Comparison of ENCODE assay signal across 8 cellular contexts in the genomic region with DNA sequence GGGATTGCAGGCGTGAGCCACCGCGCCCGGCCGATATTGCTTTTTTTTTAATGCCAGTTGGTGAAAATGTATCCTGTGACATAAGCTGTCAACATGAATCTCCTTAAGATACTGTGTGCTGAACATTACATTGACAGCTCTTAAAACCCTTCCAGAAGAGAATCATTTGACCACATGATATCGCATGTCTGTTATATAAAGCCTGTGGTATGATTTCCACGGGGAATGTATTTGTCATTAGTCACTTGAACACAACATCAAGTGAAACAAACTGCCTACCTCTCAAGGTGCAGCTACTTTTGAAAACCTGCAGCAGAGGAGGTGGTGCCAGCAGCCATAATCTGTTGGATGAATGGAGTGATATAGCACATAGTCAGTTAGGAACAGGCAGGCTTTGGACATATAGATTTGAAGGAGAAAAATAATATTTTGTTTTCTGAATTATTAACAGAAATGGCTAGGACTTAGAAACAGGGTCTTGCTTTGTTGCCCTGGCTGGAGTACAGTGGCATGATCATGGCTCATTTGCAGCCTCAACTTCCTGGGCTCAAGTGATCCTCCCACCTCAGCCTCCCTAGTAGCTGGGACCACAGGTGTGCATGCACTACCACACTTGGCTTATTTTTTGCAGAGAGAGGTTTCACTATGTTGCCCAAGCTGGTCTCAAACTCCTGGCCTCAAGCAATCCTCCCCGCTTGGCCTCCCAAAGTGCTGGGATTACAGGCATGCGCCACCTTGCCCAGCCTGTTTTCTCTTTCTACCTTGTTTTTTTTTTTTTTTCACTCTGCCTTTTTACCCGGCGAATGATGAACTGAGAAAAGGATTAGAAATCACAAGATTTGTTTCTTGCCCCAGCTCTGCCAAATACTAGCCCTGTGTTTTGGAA.
DNase-seq lines count a peak whose midpoint lies in the region; ATAC-seq and TF ChIP-seq lines count a peak whose summit lies in the region.

No MANE protein-coding gene starts in this region.

- H3K9me3 Mint-ChIP-seq in GM23338 (no peaks in the 10 kb centered on the region), activated B cell treated with CpG ODN at 0.5 μM for 24 hours (no peaks in the 10 kb centered on the region)

- no peaks in the 10 kb centered on the region for H3F3A ChIP-seq in GM23338 (replicated peaks; ENCODE audit: low read depth)

- POLR2A ChIA-PET in AG04449 (lab: Yijun Ruan, JAX) = no interaction called here
- POLR2A ChIA-PET in activated B cell treated with CpG ODN at 0.5 μM for 24 hours (lab: Charles Lee) = interaction anchor here (0.6 to 3.2 kb wide), 9 partner anchors 9 to 448 kb away, joined by 3 to 12 read pairs (median 4); a partner anchor contains a TSS

- H3K9me2 ChIP-seq in GM23338 (ENCODE audit: insufficient read depth) = no peaks in the 10 kb centered on the region

- no peaks in the 10 kb centered on the region for H4K20me1 ChIP-seq in GM23338 (replicated peaks; ENCODE audit: insufficient read depth)

- H3K27me3 Mint-ChIP-seq in GM23338 (ENCODE audit: insufficient read depth, low read depth, poor library complexity) (peaks cover 2% of the 10 kb centered on the region), activated B cell treated with CpG ODN at 0.5 μM for 24 hours (no peaks in the 10 kb centered on the region)

- H3K36me3 ChIP-seq in GM23338 (ENCODE audit: insufficient read depth) = 0 out of 2 replicates have a peak, but pooled peaks cover 4% of the 10 kb centered on the region
- H3K36me3 ChIP-seq in kidney epithelial cell (ENCODE audit: control insufficient read depth, insufficient read depth, low read length) = no peaks in the 10 kb centered on the region
- no peaks in the 10 kb centered on the region for H3K36me3 ChIP-seq in thoracic aorta

- H3K4me3 Mint-ChIP-seq in GM23338 (no peak overlapping the region), activated B cell treated with CpG ODN at 0.5 μM for 24 hours (peak overlapping the region; percentile 56)

- CTCF ChIA-PET in AG04449 (lab: Yijun Ruan, JAX) = interaction anchor here (0.9 to 1.2 kb wide), 2 partner anchors 17 to 37 kb away, joined by 3 to 4 read pairs; no protein-coding TSS in a partner anchor
- CTCF ChIA-PET in activated B cell treated with CpG ODN at 0.5 μM for 24 hours (lab: Charles Lee) = interaction anchor here (0.5 to 0.7 kb wide), 2 partner anchors 96 to 111 kb away, joined by 3 read pairs; no protein-coding TSS in a partner anchor

- H3K4me1 ChIP-seq in GM23338 (ENCODE audit: insufficient read depth) = peaks cover 5% of the 10 kb centered on the region
- peaks cover 6 to 16% of the 10 kb centered on the region in 2 donors for H3K4me1 ChIP-seq in thoracic aorta (ENCODE audit: control insufficient read depth in 1 of 2, low read depth in 2 of 2)

- DNase-seq in AG04449 (ENCODE audit: low read depth, low spot score) = no peak
- DNase-seq in GM23338 (ENCODE audit: low spot score) = no peak
- DNase-seq in activated B cell treated with CpG ODN at 0.5 μM for 24 hours = no peak
- no peak for DNase-seq in kidney epithelial cell (ENCODE audit: low read depth)
- DNase-seq in thoracic aorta (ENCODE audit: low spot score) = no peak
- no peak for DNase-seq in NCI-H2107 treated with DMSO at 0.1 percent for 48 hours (lab: John Stamatoyannopoulos, UW; ENCODE audit: unreplicated experiment)
- no peak for DNase-seq in CD1c-positive myeloid dendritic cell (ENCODE audit: extremely low spot score)
- DNase-seq in NCI-H345 (lab: John Stamatoyannopoulos, UW) = no peak

- no peaks in the 10 kb centered on the region for H3K9me3 ChIP-seq in thoracic aorta

- H3K4me2 ChIP-seq in GM23338 = no peak overlapping the region

- peaks cover 19% of the 10 kb centered on the region; the same call in 2 of the 3 replicates for H3K36me3 Mint-ChIP-seq in GM23338 (ENCODE audit: low read depth)
- H3K36me3 Mint-ChIP-seq in activated B cell treated with CpG ODN at 0.5 μM for 24 hours (ENCODE audit: low read depth) = peaks cover 22% of the 10 kb centered on the region

- H3K27ac ChIP-seq in GM23338 (ENCODE audit: low read depth) (peak overlapping the region; percentile 1; the same call in 1 of the 2 replicates), thoracic aorta (peak overlapping the region; percentile 55 to 65)

- H3K27me3 ChIP-seq in GM23338 (ENCODE audit: insufficient read depth) (no peaks in the 10 kb centered on the region), kidney epithelial cell (ENCODE audit: control insufficient read depth, insufficient read depth, low read length) (no peaks in the 10 kb centered on the region), thoracic aorta (replicated peaks; ENCODE audit: insufficient read depth) (no peaks in the 10 kb centered on the region)

- H3K4me3 ChIP-seq in AG04449 (ENCODE audit: low read depth, low read length) (peak overlapping the region; percentile 41), GM23338 (no peak overlapping the region), kidney epithelial cell (ENCODE audit: low read depth, low read length) (peak overlapping the region; percentile 11), thoracic aorta (peak overlapping the region; percentile 69)

- intact Hi-C loops in activated B cell treated with CpG ODN at 0.5 μM for 24 hours (cut with micrococcal nuclease) = loop anchor here (5.0 kb wide), 1 partner anchor 69 kb away; a partner anchor contains a TSS

- no peak overlapping the region for H2AFZ ChIP-seq in GM23338

- no peaks in the 10 kb centered on the region for H3K79me2 ChIP-seq in GM23338 (replicated peaks; ENCODE audit: insufficient read depth)

- ATAC-seq in GM23338 = no peak
- no peak for ATAC-seq in activated B cell treated with CpG ODN at 0.5 μM for 24 hours (ENCODE audit: low read depth)
- no peak for ATAC-seq in thoracic aorta (ENCODE audit: insufficient number of reproducible peaks, low FRiP score, low read depth)

- H3K4me1 Mint-ChIP-seq in GM23338 (peaks cover 15% of the 10 kb centered on the region), activated B cell treated with CpG ODN at 0.5 μM for 24 hours (peaks cover 21% of the 10 kb centered on the region)

- peak overlapping the region; percentile 96 for H3K27ac Mint-ChIP-seq in GM23338
- H3K27ac Mint-ChIP-seq in activated B cell treated with CpG ODN at 0.5 μM for 24 hours = peak overlapping the region; percentile 81

- TF ChIP-seq CTCF in AG04449 (IDR thresholded peaks at IDR 0.05; ENCODE audit: insufficient read depth, low read length, missing control alignments) (no peak), GM23338 (conservative IDR thresholded peaks at IDR 0.05; ENCODE audit: low read depth in 2 of 2) (no peak), activated B cell treated with CpG ODN at 0.5 μM for 24 hours (IDR thresholded peaks at IDR 0.05) (no peak), kidney epithelial cell (IDR thresholded peaks at IDR 0.05; ENCODE audit: insufficient read depth, low read length, poor library complexity, severe bottlenecking) (no peak), thoracic aorta (IDR thresholded peaks at IDR 0.05) (no peak)

TF ChIP-seq in GM23338, 12 proteins besides CTCF, POLR2A, EP300 and RAD21 (continues in another document):
- TF ChIP-seq, protein P1, sequence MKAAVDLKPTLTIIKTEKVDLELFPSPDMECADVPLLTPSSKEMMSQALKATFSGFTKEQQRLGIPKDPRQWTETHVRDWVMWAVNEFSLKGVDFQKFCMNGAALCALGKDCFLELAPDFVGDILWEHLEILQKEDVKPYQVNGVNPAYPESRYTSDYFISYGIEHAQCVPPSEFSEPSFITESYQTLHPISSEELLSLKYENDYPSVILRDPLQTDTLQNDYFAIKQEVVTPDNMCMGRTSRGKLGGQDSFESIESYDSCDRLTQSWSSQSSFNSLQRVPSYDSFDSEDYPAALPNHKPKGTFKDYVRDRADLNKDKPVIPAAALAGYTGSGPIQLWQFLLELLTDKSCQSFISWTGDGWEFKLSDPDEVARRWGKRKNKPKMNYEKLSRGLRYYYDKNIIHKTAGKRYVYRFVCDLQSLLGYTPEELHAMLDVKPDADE (IDR thresholded peaks at IDR 0.05) = no peak
- TF ChIP-seq, protein P2, sequence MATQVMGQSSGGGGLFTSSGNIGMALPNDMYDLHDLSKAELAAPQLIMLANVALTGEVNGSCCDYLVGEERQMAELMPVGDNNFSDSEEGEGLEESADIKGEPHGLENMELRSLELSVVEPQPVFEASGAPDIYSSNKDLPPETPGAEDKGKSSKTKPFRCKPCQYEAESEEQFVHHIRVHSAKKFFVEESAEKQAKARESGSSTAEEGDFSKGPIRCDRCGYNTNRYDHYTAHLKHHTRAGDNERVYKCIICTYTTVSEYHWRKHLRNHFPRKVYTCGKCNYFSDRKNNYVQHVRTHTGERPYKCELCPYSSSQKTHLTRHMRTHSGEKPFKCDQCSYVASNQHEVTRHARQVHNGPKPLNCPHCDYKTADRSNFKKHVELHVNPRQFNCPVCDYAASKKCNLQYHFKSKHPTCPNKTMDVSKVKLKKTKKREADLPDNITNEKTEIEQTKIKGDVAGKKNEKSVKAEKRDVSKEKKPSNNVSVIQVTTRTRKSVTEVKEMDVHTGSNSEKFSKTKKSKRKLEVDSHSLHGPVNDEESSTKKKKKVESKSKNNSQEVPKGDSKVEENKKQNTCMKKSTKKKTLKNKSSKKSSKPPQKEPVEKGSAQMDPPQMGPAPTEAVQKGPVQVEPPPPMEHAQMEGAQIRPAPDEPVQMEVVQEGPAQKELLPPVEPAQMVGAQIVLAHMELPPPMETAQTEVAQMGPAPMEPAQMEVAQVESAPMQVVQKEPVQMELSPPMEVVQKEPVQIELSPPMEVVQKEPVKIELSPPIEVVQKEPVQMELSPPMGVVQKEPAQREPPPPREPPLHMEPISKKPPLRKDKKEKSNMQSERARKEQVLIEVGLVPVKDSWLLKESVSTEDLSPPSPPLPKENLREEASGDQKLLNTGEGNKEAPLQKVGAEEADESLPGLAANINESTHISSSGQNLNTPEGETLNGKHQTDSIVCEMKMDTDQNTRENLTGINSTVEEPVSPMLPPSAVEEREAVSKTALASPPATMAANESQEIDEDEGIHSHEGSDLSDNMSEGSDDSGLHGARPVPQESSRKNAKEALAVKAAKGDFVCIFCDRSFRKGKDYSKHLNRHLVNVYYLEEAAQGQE (IDR thresholded peaks at IDR 0.05; ENCODE audit: unreplicated experiment) = no peak
- TF ChIP-seq JUNB (IDR thresholded peaks at IDR 0.05; ENCODE audit: unreplicated experiment) = no peak
- TF ChIP-seq STAT1 (IDR thresholded peaks at IDR 0.05; ENCODE audit: unreplicated experiment) = no peak
- TF ChIP-seq EZH2 (IDR thresholded peaks at IDR 0.05; ENCODE audit: low read depth, unreplicated experiment) = no peak
- TF ChIP-seq ZNF114 (CRISPR knock-in tag; IDR thresholded peaks at IDR 0.05) = no peak
- TF ChIP-seq CREB1 (CRISPR knock-in tag; IDR thresholded peaks at IDR 0.05; ENCODE audit: low read depth) = no peak
- TF ChIP-seq POLR2AphosphoS5 (IDR thresholded peaks at IDR 0.05; ENCODE audit: low read depth) = no peak
